ENCODE assay signal across 17 cellular contexts in genomic region chr17:50325906-50326305, GRCh38. TPM values are rescaled to one million over a fixed set of nuclear protein-coding genes. Genes with fewer than 3 reads are reported as not detected.
A peak's percentile ranks its signal among the peaks of the same experiment; 100 is the strongest.
DNase-seq lines count a peak whose midpoint lies in the region; ATAC-seq and TF ChIP-seq lines count a peak whose summit lies in the region.
"Had no signal": no experiment of that assay in that cellular context is flagged by ENCODE, and none has a peak within 500 bp of the region (broad histone marks: within the 10 kb centered on the region; RNA-seq: fewer than 3 reads in every experiment).

No MANE protein-coding gene starts in this region.

- no peak overlapping the region for H2BK120ac ChIP-seq in neuronal stem cell (ENCODE audit: low read depth, low read length)

- ATAC-seq in WTC11 (no peak), GM18861 (IDR thresholded peaks at IDR 0.05; ENCODE audit: unreplicated experiment) (no peak)

- H3K9me3 ChIP-seq in endodermal cell (ENCODE audit: control insufficient read depth, low read length), result no peaks in the 10 kb centered on the region
- no peaks in the 10 kb centered on the region for H3K9me3 ChIP-seq in neuronal stem cell (replicated peaks in 1 of 2; ENCODE audit: control insufficient read depth in 2 of 2, insufficient read depth in 1 of 2, low read depth in 1 of 2, low read length in 2 of 2)
- no peaks in the 10 kb centered on the region for H3K9me3 ChIP-seq in Peyer's patch
- H3K9me3 ChIP-seq: HAP-1 had no signal

- H3K9ac ChIP-seq in endodermal cell (ENCODE audit: extremely low read depth, low read length, poor library complexity, severe bottlenecking) (no peak overlapping the region), neuronal stem cell (ENCODE audit: low read depth, low read length, poor library complexity) (peak overlapping the region; percentile 0)

- H3K23ac ChIP-seq in neuronal stem cell (ENCODE audit: low read depth, low read length, poor library complexity), result no peak overlapping the region

- peak overlapping the region; percentile 75 for H3K27ac Mint-ChIP-seq in activated CD4-positive, alpha-beta memory T cell treated with anti-CD3 and anti-CD28 coated beads for 36 hours
- no peak overlapping the region for H3K27ac Mint-ChIP-seq in activated CD4-positive, alpha-beta memory T cell treated with anti-CD3 and anti-CD28 coated beads, Interleukin-2, amount 10 ng/mL, durations not matched to agents 7 days and 5 days
- peak overlapping the region; percentile 2; the same call in 1 of the 2 replicates for H3K27ac Mint-ChIP-seq in WTC11
- H3K27ac Mint-ChIP-seq in endodermal cell, result no peak overlapping the region
- H3K27ac Mint-ChIP-seq: CD4-positive, alpha-beta T cell had no signal

- TF ChIP-seq CTCF in WTC11 (IDR thresholded peaks at IDR 0.05) (no peak), endodermal cell (conservative IDR thresholded peaks at IDR 0.05) (no peak), Peyer's patch (IDR thresholded peaks at IDR 0.05) (no peak)

- no peak overlapping the region for H4K8ac ChIP-seq in neuronal stem cell (ENCODE audit: low read depth, low read length)

- POLR2A ChIA-PET in activated CD4-positive, alpha-beta memory T cell treated with anti-CD3 and anti-CD28 coated beads for 36 hours (lab: Charles Lee), result no interaction called here
- POLR2A ChIA-PET in activated CD4-positive, alpha-beta memory T cell treated with anti-CD3 and anti-CD28 coated beads, Interleukin-2, amount 10 ng/mL, durations not matched to agents 7 days and 5 days (lab: Charles Lee), result no interaction called here
- POLR2A ChIA-PET in WTC11 (lab: Charles Lee), result no interaction called here

- no peak overlapping the region for H2BK5ac ChIP-seq in neuronal stem cell (ENCODE audit: low read length)

- H3K4me3 ChIP-seq in endodermal cell (ENCODE audit: low read length) (no peak overlapping the region), neuronal stem cell (ENCODE audit: low read length in 2 of 2) (no peak overlapping the region), Peyer's patch (no peak overlapping the region)
- H3K4me3 ChIP-seq: GM12878, HAP-1 had no signal

- H3K27ac ChIP-seq in endodermal cell (ENCODE audit: low read depth, low read length) (no peak overlapping the region), neuronal stem cell (replicated peaks; ENCODE audit: low read length) (no peak overlapping the region), Peyer's patch (no peak overlapping the region)

- H2BK15ac ChIP-seq in neuronal stem cell (ENCODE audit: low read length), result no peak overlapping the region

- no peak overlapping the region for H3K4ac ChIP-seq in neuronal stem cell (ENCODE audit: low read length)

- H3K27me3 Mint-ChIP-seq in activated CD4-positive, alpha-beta memory T cell treated with anti-CD3 and anti-CD28 coated beads for 36 hours, result no peaks in the 10 kb centered on the region
- H3K27me3 Mint-ChIP-seq in activated CD4-positive, alpha-beta memory T cell treated with anti-CD3 and anti-CD28 coated beads, Interleukin-2, amount 10 ng/mL, durations not matched to agents 7 days and 5 days, result no peaks in the 10 kb centered on the region
- no peaks in the 10 kb centered on the region for H3K27me3 Mint-ChIP-seq in WTC11 (ENCODE audit: low read depth)
- H3K27me3 Mint-ChIP-seq in endodermal cell (ENCODE audit: insufficient read depth), result peaks cover 3% of the 10 kb centered on the region
- H3K27me3 Mint-ChIP-seq: CD4-positive, alpha-beta T cell had no signal

- H3K36me3 ChIP-seq in endodermal cell (ENCODE audit: control insufficient read depth, insufficient read depth, low read length), result no peaks in the 10 kb centered on the region
- H3K36me3 ChIP-seq in neuronal stem cell (replicated peaks in 1 of 2; ENCODE audit: control insufficient read depth in 2 of 2, insufficient read depth in 2 of 2, low read length in 2 of 2), result no peaks in the 10 kb centered on the region
- H3K36me3 ChIP-seq in Peyer's patch, result no peaks in the 10 kb centered on the region
- H3K36me3 ChIP-seq: HAP-1 had no signal

- no peak overlapping the region for H2BK12ac ChIP-seq in neuronal stem cell (ENCODE audit: low read length)

- H4K91ac ChIP-seq in neuronal stem cell (ENCODE audit: low read depth, low read length, poor library complexity), result no peak overlapping the region

- H3K14ac ChIP-seq in neuronal stem cell (ENCODE audit: low read length), result no peak overlapping the region

- H3K4me1 ChIP-seq in endodermal cell (ENCODE audit: control insufficient read depth, insufficient read depth, low read length) (no peaks in the 10 kb centered on the region), neuronal stem cell (ENCODE audit: control insufficient read depth in 2 of 2, insufficient read depth in 1 of 2, low read depth in 1 of 2, low read length in 2 of 2) (no peaks in the 10 kb centered on the region), Peyer's patch (no peaks in the 10 kb centered on the region)
- H3K4me1 ChIP-seq: HAP-1 had no signal

- no peak overlapping the region for H3K4me3 Mint-ChIP-seq in activated CD4-positive, alpha-beta memory T cell treated with anti-CD3 and anti-CD28 coated beads for 36 hours
- H3K4me3 Mint-ChIP-seq in activated CD4-positive, alpha-beta memory T cell treated with anti-CD3 and anti-CD28 coated beads, Interleukin-2, amount 10 ng/mL, durations not matched to agents 7 days and 5 days, result no peak overlapping the region
- no peak overlapping the region for H3K4me3 Mint-ChIP-seq in WTC11
- H3K4me3 Mint-ChIP-seq in endodermal cell, result no peak overlapping the region
- H3K4me3 Mint-ChIP-seq: CD4-positive, alpha-beta T cell had no signal

- H3K18ac ChIP-seq in neuronal stem cell (ENCODE audit: low read length), result no peak overlapping the region

- CTCF ChIA-PET in activated CD4-positive, alpha-beta memory T cell treated with anti-CD3 and anti-CD28 coated beads for 36 hours (lab: Charles Lee), result no interaction called here
- CTCF ChIA-PET in activated CD4-positive, alpha-beta memory T cell treated with anti-CD3 and anti-CD28 coated beads, Interleukin-2, amount 10 ng/mL, durations not matched to agents 7 days and 5 days (lab: Charles Lee), result no interaction called here
- CTCF ChIA-PET in WTC11 (lab: Charles Lee), result no interaction called here

- H3K4me1 Mint-ChIP-seq in activated CD4-positive, alpha-beta memory T cell treated with anti-CD3 and anti-CD28 coated beads for 36 hours (ENCODE audit: low read depth), result peaks cover 13% of the 10 kb centered on the region
- H3K4me1 Mint-ChIP-seq in activated CD4-positive, alpha-beta memory T cell treated with anti-CD3 and anti-CD28 coated beads, Interleukin-2, amount 10 ng/mL, durations not matched to agents 7 days and 5 days, result peaks cover 10% of the 10 kb centered on the region
- H3K4me1 Mint-ChIP-seq in WTC11 (no peaks in the 10 kb centered on the region), endodermal cell (peaks cover 36% of the 10 kb centered on the region)

- DNase-seq in activated CD4-positive, alpha-beta memory T cell treated with anti-CD3 and anti-CD28 coated beads for 36 hours, result no peak
- DNase-seq in activated CD4-positive, alpha-beta memory T cell treated with anti-CD3 and anti-CD28 coated beads, Interleukin-2, amount 10 ng/mL, durations not matched to agents 7 days and 5 days, result no peak
- no peak for DNase-seq in WTC11 (ENCODE audit: low spot score)
- DNase-seq in endodermal cell, result peak; percentile 22
- DNase-seq in neuronal stem cell (ENCODE audit: low spot score), result no peak
- DNase-seq in NCI-H2196 (lab: John Stamatoyannopoulos, UW; ENCODE audit: unreplicated experiment), result no peak
- DNase-seq in Peyer's patch, result no peak
- DNase-seq: 8988T; AML-193; C1 segment of cervical spinal cord; Calu3; CD4-positive, alpha-beta T cell; DMS79; GOT3 had no signal

- H2AFZ ChIP-seq in neuronal stem cell (ENCODE audit: low read length), result no peak overlapping the region

- H2AK5ac ChIP-seq in neuronal stem cell (ENCODE audit: low read depth, low read length), result no peak overlapping the region

- no peak overlapping the region for H3K4me2 ChIP-seq in neuronal stem cell (ENCODE audit: insufficient read depth, low read length, poor library complexity, severe bottlenecking)

- WGBS in endodermal cell (ENCODE audit: insufficient coverage in 1 of 2, insufficient read length in 1 of 2), 2 experiments, result 75 to 89% methylated on average over 2 to 4 of the region's 4 CpGs
- no CpG with 5 or more reads among the region's 4 CpGs for WGBS in neuronal stem cell (ENCODE audit: extremely low coverage in 2 of 2, insufficient read length in 2 of 2, insufficient replicate concordance in 1 of 2), 2 donors

- no peaks in the 10 kb centered on the region for H3K9me3 Mint-ChIP-seq in activated CD4-positive, alpha-beta memory T cell treated with anti-CD3 and anti-CD28 coated beads for 36 hours
- H3K9me3 Mint-ChIP-seq in activated CD4-positive, alpha-beta memory T cell treated with anti-CD3 and anti-CD28 coated beads, Interleukin-2, amount 10 ng/mL, durations not matched to agents 7 days and 5 days, result no peaks in the 10 kb centered on the region
- no peaks in the 10 kb centered on the region for H3K9me3 Mint-ChIP-seq in WTC11
- H3K9me3 Mint-ChIP-seq in endodermal cell, result no peaks in the 10 kb centered on the region
- H3K9me3 Mint-ChIP-seq: CD4-positive, alpha-beta T cell had no signal

- no peak for TF ChIP-seq POLR2A in Peyer's patch (IDR thresholded peaks at IDR 0.05)

- intact Hi-C loops in activated CD4-positive, alpha-beta memory T cell treated with anti-CD3 and anti-CD28 coated beads for 36 hours (cut with micrococcal nuclease), result loop anchor here (5.0 kb wide), 1 partner anchor 34 kb away; no protein-coding TSS in a partner anchor

- peaks cover 2% of the 10 kb centered on the region for H3K79me1 ChIP-seq in neuronal stem cell (ENCODE audit: low read depth, low read length)

- H3K27me3 ChIP-seq in endodermal cell (ENCODE audit: control insufficient read depth, insufficient read depth, low read length, poor library complexity, severe bottlenecking) (no peaks in the 10 kb centered on the region), neuronal stem cell (ENCODE audit: control insufficient read depth in 3 of 3, insufficient read depth in 3 of 3, low read depth in 1 of 3, low read length in 3 of 3) (peaks cover 0 to 29% (median 0%) of the 10 kb centered on the region in 3 experiments), Peyer's patch (no peaks in the 10 kb centered on the region)

- no peaks in the 10 kb centered on the region for H3K36me3 Mint-ChIP-seq in activated CD4-positive, alpha-beta memory T cell treated with anti-CD3 and anti-CD28 coated beads for 36 hours
- no peaks in the 10 kb centered on the region for H3K36me3 Mint-ChIP-seq in activated CD4-positive, alpha-beta memory T cell treated with anti-CD3 and anti-CD28 coated beads, Interleukin-2, amount 10 ng/mL, durations not matched to agents 7 days and 5 days (ENCODE audit: low read depth)
- H3K36me3 Mint-ChIP-seq in WTC11 (no peaks in the 10 kb centered on the region), endodermal cell (ENCODE audit: low read depth) (no peaks in the 10 kb centered on the region)

RNA-seq across cellular contexts. Expression of gene XYLT2, which starts 20.0 kb away (rescaled TPM):
- 10 to 100 TPM; 41.3 to 43.3 TPM for total RNA-seq in activated CD4-positive, alpha-beta memory T cell treated with anti-CD3 and anti-CD28 coated beads for 36 hours
- total RNA-seq in activated CD4-positive, alpha-beta memory T cell treated with anti-CD3 and anti-CD28 coated beads, Interleukin-2, amount 10 ng/mL, durations not matched to agents 7 days and 5 days, result 10 to 100 TPM; 26.7 to 29.7 TPM
- 35.7 to 39.7 TPM (median 37.9 TPM) in 3 replicates for total RNA-seq in WTC11 (2021)
- 10 to 100 TPM; 54.1 to 65.9 TPM for total RNA-seq in endodermal cell
- 20.9 TPM for polyA plus RNA-seq in endodermal cell (2013, experiment 1 of 2)
- polyA plus RNA-seq in endodermal cell (2013, experiment 2 of 2), result 22.1 TPM
- 11.5 TPM for polyA plus RNA-seq in neuronal stem cell (2013, experiment 1 of 2)
- 12.2 TPM for polyA plus RNA-seq in neuronal stem cell (2013, experiment 2 of 2)
- total RNA-seq in Peyer's patch, result 10 to 100 TPM; 17.7 to 41.3 (median 27.1) TPM

RNA-seq across cellular contexts. Expression of gene MRPL27, which starts 47.1 kb away (rescaled TPM):
- 10 to 100 TPM; 53.9 to 64.5 TPM for total RNA-seq in activated CD4-positive, alpha-beta memory T cell treated with anti-CD3 and anti-CD28 coated beads for 36 hours
- 10 to 100 TPM; 56.5 to 57.5 TPM for total RNA-seq in activated CD4-positive, alpha-beta memory T cell treated with anti-CD3 and anti-CD28 coated beads, Interleukin-2, amount 10 ng/mL, durations not matched to agents 7 days and 5 days
- 66.7 to 80.5 TPM (median 69.8 TPM) in 3 replicates for total RNA-seq in WTC11 (2021)
- total RNA-seq in endodermal cell, result 10 to 100 TPM; 70.9 to 76.7 TPM
- polyA plus RNA-seq in endodermal cell (2013, experiment 1 of 2), result 69.7 TPM
- 62.0 TPM for polyA plus RNA-seq in endodermal cell (2013, experiment 2 of 2)
- 55.3 TPM for polyA plus RNA-seq in neuronal stem cell (2013, experiment 1 of 2)
- 54.4 TPM for polyA plus RNA-seq in neuronal stem cell (2013, experiment 2 of 2)
- total RNA-seq in Peyer's patch, result 10 to 100 TPM; 14.0 to 72.8 (median 64.4) TPM

RNA-seq across cellular contexts. Expression of gene EME1, which starts 47.1 kb away (rescaled TPM):
- total RNA-seq in activated CD4-positive, alpha-beta memory T cell treated with anti-CD3 and anti-CD28 coated beads for 36 hours, result 10 to 100 TPM; 47.7 to 48.1 TPM
- 10 to 100 TPM; 25.1 to 26.1 TPM for total RNA-seq in activated CD4-positive, alpha-beta memory T cell treated with anti-CD3 and anti-CD28 coated beads, Interleukin-2, amount 10 ng/mL, durations not matched to agents 7 days and 5 days
- total RNA-seq in WTC11 (2021), result 22.8 to 27.1 TPM (median 24.9 TPM) in 3 replicates
- 10 to 100 TPM; 14.1 to 26.8 TPM for total RNA-seq in endodermal cell
- 26.3 TPM for polyA plus RNA-seq in endodermal cell (2013, experiment 1 of 2)
- 24.8 TPM for polyA plus RNA-seq in endodermal cell (2013, experiment 2 of 2)
- polyA plus RNA-seq in neuronal stem cell (2013, experiment 1 of 2), result 21.3 TPM
- polyA plus RNA-seq in neuronal stem cell (2013, experiment 2 of 2), result 21.0 TPM
- 10 to 100 TPM in 1 of 4 donors, 1 to 10 TPM in 2, under 1 TPM in 1; 0.53 to 23.1 (median 1.9) TPM for total RNA-seq in Peyer's patch

RNA-seq across cellular contexts. Expression of gene TMEM92, which starts 51.6 kb away (rescaled TPM):
- total RNA-seq in activated CD4-positive, alpha-beta memory T cell treated with anti-CD3 and anti-CD28 coated beads for 36 hours, result under 1 TPM in 1 of 2 experiments, not detected in 1; 0.07 TPM
- total RNA-seq in activated CD4-positive, alpha-beta memory T cell treated with anti-CD3 and anti-CD28 coated beads, Interleukin-2, amount 10 ng/mL, durations not matched to agents 7 days and 5 days, result under 1 TPM in 1 of 2 experiments, not detected in 1; 0.08 TPM
- 9.8 to 10.4 TPM (median 10.3 TPM) in 3 replicates for total RNA-seq in WTC11 (2021)
- 10 to 100 TPM; 34.3 to 35.8 TPM for total RNA-seq in endodermal cell
- polyA plus RNA-seq in endodermal cell (2013, experiment 1 of 2), result 9.6 TPM
- polyA plus RNA-seq in endodermal cell (2013, experiment 2 of 2), result 8.7 TPM
- 5.0 TPM for polyA plus RNA-seq in neuronal stem cell (2013, experiment 1 of 2)
- 5.5 TPM for polyA plus RNA-seq in neuronal stem cell (2013, experiment 2 of 2)
- 10 to 100 TPM in 3 of 4 donors, under 1 TPM in 1; 0.83 to 86.0 (median 50.6) TPM for total RNA-seq in Peyer's patch
- total RNA-seq: CD4-positive, alpha-beta T cell had no signal

Comparison
In these comparisons a context has a peak if more than half of its experiments do, and no peak if none do; other contexts are left out.
1. H3K27ac Mint-ChIP-seq: peak in activated CD4-positive, alpha-beta memory T cell treated with anti-CD3 and anti-CD28 coated beads for 36 hours (single experiment) and WTC11 (single experiment); none in activated CD4-positive, alpha-beta memory T cell treated with anti-CD3 and anti-CD28 coated beads, Interleukin-2, amount 10 ng/mL, durations not matched to agents 7 days and 5 days (single experiment) and endodermal cell (single experiment).